ENCODE assay signal across 8 cellular contexts in the genomic region with DNA sequence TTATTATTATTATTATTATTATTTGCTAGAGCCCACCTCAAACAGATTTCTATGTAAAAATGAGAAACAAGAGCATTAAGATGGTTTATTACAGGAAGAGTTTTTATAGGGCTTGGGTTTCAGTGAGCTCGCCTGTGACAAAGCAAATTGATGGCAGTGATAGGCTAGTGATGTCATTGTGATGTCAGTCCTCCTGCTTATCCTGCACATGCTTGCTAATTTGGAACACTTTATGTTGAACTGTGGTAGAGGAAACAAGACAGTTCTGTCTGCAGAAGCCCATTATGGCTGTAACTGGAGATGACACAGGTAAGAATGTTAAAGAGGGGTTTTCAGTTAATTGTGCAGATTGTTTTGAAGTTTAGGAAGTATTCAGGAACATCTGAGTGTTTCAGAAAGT.
DNase-seq lines count a peak whose midpoint lies in the region; ATAC-seq and TF ChIP-seq lines count a peak whose summit lies in the region.

No MANE protein-coding gene starts in this region.

- H4K20me1 ChIP-seq in osteoblast (ENCODE audit: insufficient read depth, low read length): no peaks in the 10 kb centered on the region

- no peaks in the 10 kb centered on the region for H3K27me3 ChIP-seq in osteoblast (ENCODE audit: insufficient read depth, low read length)

- no peak for TF ChIP-seq CTCF in osteoblast (IDR thresholded peaks at IDR 0.05; ENCODE audit: extremely low read depth, low read depth, low read length)

- no peaks in the 10 kb centered on the region for H3K79me2 ChIP-seq in osteoblast (ENCODE audit: insufficient read depth, low read length)

- no peaks in the 10 kb centered on the region for H3K9me3 ChIP-seq in T-helper 17 cell (ENCODE audit: control insufficient read depth, low read length, poor library complexity, severe bottlenecking)
- no peaks in the 10 kb centered on the region for H3K9me3 ChIP-seq in osteoblast (ENCODE audit: low read depth, low read length)

- peaks cover 27% of the 10 kb centered on the region for H3K4me1 Mint-ChIP-seq in T-helper 17 cell

- no peaks in the 10 kb centered on the region for H3K36me3 ChIP-seq in osteoblast (ENCODE audit: insufficient read depth, low read length)

- peaks cover 7% of the 10 kb centered on the region for H3K36me3 Mint-ChIP-seq in T-helper 17 cell (ENCODE audit: low read depth)

- peak overlapping the region; percentile 65 for H3K4me3 ChIP-seq in osteoblast (ENCODE audit: insufficient read depth, low read length)

- H3K4me2 ChIP-seq in osteoblast (ENCODE audit: insufficient read depth, low read length): peak overlapping the region; percentile 88

- DNase-seq in activated CD4-positive, CD25-positive, alpha-beta regulatory T cell treated with anti-CD3 and anti-CD28 coated beads, Interleukin-2, amount 50 U/mL, for 72 hours: no peak
- DNase-seq in T-helper 17 cell (peak in 2 of 3 donors; percentile 22 to 26), osteoblast (ENCODE audit: insufficient read length, low spot score, missing footprints) (no peak), activated gamma-delta T cell (lab: John Stamatoyannopoulos, UW) (no peak), NCI-H1092 (lab: John Stamatoyannopoulos, UW) (no peak)
- peak; percentile 50 for DNase-seq in effector CD4-positive, alpha-beta T cell

- ATAC-seq in activated CD4-positive, CD25-positive, alpha-beta regulatory T cell treated with anti-CD3 and anti-CD28 coated beads, Interleukin-2, amount 50 U/mL, for 24 hours: peak; percentile 29 to 30
- ATAC-seq in T-helper 17 cell (peak; percentile 14), esophagus mucosa (no peak)

- H3K27ac Mint-ChIP-seq in T-helper 17 cell: peak overlapping the region; percentile 99

- H3K27ac ChIP-seq in osteoblast (ENCODE audit: low read depth, low read length): peak overlapping the region; percentile 98

- H2AFZ ChIP-seq in osteoblast (ENCODE audit: low read length): peak overlapping the region; percentile 92

- no peaks in the 10 kb centered on the region for H3K27me3 Mint-ChIP-seq in T-helper 17 cell

- peak overlapping the region; percentile 91 for H3K4me3 Mint-ChIP-seq in T-helper 17 cell

- peaks cover 13% of the 10 kb centered on the region for H3K4me1 ChIP-seq in osteoblast (ENCODE audit: insufficient read depth, low read length)

Comparison
In these comparisons a context has a peak if more than half of its experiments do, and no peak if none do; other contexts are left out.
1. DNase-seq: peak in T-helper 17 cell (2 of 3) and effector CD4-positive, alpha-beta T cell (single experiment); none in activated CD4-positive, CD25-positive, alpha-beta regulatory T cell treated with anti-CD3 and anti-CD28 coated beads, Interleukin-2, amount 50 U/mL, for 72 hours (single experiment), osteoblast (single experiment), activated gamma-delta T cell (single experiment) and NCI-H1092 (single experiment).